Comparison of ENCODE assay signal across 1 cellular context in the genomic region with DNA sequence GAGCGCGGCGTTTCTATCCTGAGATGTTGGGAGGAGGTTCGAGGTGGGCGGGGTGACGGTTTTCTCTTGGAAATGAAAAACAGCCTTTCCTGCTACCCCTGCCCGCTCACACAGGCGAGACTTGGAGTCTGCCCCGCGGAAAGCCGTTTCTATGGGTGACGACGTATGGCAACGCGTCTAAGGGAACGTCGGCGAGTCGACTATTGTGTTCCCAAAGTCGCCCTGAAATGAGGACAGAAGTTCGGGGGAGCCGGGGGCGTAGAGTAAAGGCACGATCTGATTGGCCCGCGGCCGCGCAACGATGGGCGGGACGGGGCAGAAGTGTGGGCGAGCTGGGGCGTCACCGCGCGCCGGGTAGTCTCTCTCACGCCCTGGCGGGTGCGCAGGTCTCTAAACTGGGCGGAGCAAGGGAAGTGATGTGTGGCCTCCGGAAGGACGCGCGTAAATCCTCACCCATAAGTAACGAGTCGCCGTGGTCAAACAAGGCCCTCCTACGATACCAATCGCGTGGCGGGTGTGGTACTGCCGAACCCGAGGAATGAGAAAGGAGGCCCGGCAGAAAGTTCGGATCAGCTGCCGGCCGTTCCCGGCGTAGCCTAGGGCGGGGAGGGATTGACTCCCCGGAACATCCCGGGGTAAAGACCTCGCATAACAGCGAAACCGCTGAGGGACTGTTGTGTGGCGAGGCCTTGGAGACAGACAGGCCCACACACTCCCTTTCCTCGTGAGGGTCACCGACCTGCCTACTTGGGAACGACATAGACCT.
TF ChIP-seq lines count a peak whose summit lies in the region.

No MANE protein-coding gene starts in this region.

TF ChIP-seq in HCT116, 20 proteins besides CTCF, POLR2A, EP300 and RAD21 (continued from another document):
- TF ChIP-seq, protein P1, sequence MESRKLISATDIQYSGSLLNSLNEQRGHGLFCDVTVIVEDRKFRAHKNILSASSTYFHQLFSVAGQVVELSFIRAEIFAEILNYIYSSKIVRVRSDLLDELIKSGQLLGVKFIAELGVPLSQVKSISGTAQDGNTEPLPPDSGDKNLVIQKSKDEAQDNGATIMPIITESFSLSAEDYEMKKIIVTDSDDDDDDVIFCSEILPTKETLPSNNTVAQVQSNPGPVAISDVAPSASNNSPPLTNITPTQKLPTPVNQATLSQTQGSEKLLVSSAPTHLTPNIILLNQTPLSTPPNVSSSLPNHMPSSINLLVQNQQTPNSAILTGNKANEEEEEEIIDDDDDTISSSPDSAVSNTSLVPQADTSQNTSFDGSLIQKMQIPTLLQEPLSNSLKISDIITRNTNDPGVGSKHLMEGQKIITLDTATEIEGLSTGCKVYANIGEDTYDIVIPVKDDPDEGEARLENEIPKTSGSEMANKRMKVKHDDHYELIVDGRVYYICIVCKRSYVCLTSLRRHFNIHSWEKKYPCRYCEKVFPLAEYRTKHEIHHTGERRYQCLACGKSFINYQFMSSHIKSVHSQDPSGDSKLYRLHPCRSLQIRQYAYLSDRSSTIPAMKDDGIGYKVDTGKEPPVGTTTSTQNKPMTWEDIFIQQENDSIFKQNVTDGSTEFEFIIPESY (IDR thresholded peaks at IDR 0.05; ENCODE audit: extremely low read depth, insufficient replicate concordance, low read length): no peak
- TF ChIP-seq POLR2AphosphoS5 (IDR thresholded peaks at IDR 0.05; ENCODE audit: low read depth, low read length) (peak; percentile 83), EZH2 (IDR thresholded peaks at IDR 0.05) (no peak)
- TF ChIP-seq, protein P2, sequence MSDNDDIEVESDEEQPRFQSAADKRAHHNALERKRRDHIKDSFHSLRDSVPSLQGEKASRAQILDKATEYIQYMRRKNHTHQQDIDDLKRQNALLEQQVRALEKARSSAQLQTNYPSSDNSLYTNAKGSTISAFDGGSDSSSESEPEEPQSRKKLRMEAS (IDR thresholded peaks at IDR 0.05): peak; percentile 96
